8 cellular contexts compared by ENCODE assay signal in genomic region chr4:175560628-175561027, GRCh38.
A peak's percentile ranks its signal among the peaks of the same experiment; 100 is the strongest.
DNase-seq lines count a peak whose midpoint lies in the region; ATAC-seq and TF ChIP-seq lines count a peak whose summit lies in the region.

No MANE protein-coding gene starts in this region.

- H3K4me1 ChIP-seq in smooth muscle cell (ENCODE audit: low read depth), result no peaks in the 10 kb centered on the region

- peak; percentile 5 for DNase-seq in DMS 273 (lab: John Stamatoyannopoulos, UW; ENCODE audit: unreplicated experiment)
- no peak for DNase-seq in DMS 273 treated with DMSO at 0.1 percent for 48 hours (lab: John Stamatoyannopoulos, UW)
- peak; percentile 50 for DNase-seq in NCI-H774 (lab: John Stamatoyannopoulos, UW)
- DNase-seq in epithelial cell of esophagus (ENCODE audit: low read depth), result peak; percentile 47
- DNase-seq in smooth muscle cell (lab: John Stamatoyannopoulos, UW; ENCODE audit: unreplicated experiment), result no peak
- no peak for DNase-seq in activated T-cell treated with anti-CD3 and anti-CD28 coated beads for 4 hours
- no peak for DNase-seq in KG1 (lab: John Stamatoyannopoulos, UW)

- no peak overlapping the region for H3K27ac ChIP-seq in smooth muscle cell (ENCODE audit: low read depth)

- H3K79me2 ChIP-seq in smooth muscle cell (ENCODE audit: low read depth), result no peaks in the 10 kb centered on the region

- TF ChIP-seq CTCF in epithelial cell of esophagus (IDR thresholded peaks at IDR 0.05; ENCODE audit: insufficient read depth, low read depth, low read length, missing control alignments) (peak; percentile 25), smooth muscle cell (IDR thresholded peaks at IDR 0.05; ENCODE audit: borderline replicate concordance, insufficient read depth, poor library complexity, severe bottlenecking) (peak; percentile 39)

- peak overlapping the region; percentile 50 for H2AFZ ChIP-seq in smooth muscle cell (ENCODE audit: low read depth)

- no peaks in the 10 kb centered on the region for H3F3A ChIP-seq in smooth muscle cell (ENCODE audit: low read depth)

- H3K27me3 ChIP-seq in smooth muscle cell (ENCODE audit: low read depth), result no peaks in the 10 kb centered on the region

- no peak overlapping the region for H3K9ac ChIP-seq in smooth muscle cell (ENCODE audit: low read depth)

- ATAC-seq in GM21528 (IDR thresholded peaks at IDR 0.05; ENCODE audit: low FRiP score, unreplicated experiment), result no peak

- no peaks in the 10 kb centered on the region for H3K36me3 ChIP-seq in smooth muscle cell (ENCODE audit: low read depth)

- no peak overlapping the region for H3K4me3 ChIP-seq in epithelial cell of esophagus (ENCODE audit: low read length)
- no peak overlapping the region for H3K4me3 ChIP-seq in smooth muscle cell

- no peaks in the 10 kb centered on the region for H3K9me3 ChIP-seq in smooth muscle cell (replicated peaks; ENCODE audit: low read depth)

- H3K4me2 ChIP-seq in smooth muscle cell, result no peak overlapping the region

- 81% methylated on average over 1 of the region's 1 CpG for WGBS in smooth muscle cell (ENCODE audit: low lambda C conversion rate)

- no peaks in the 10 kb centered on the region for H4K20me1 ChIP-seq in smooth muscle cell (ENCODE audit: low read depth)

Comparison
In these comparisons a context has a peak if more than half of its experiments do, and no peak if none do; other contexts are left out.
1. DNase-seq: peak in DMS 273 (single experiment), NCI-H774 (single experiment) and epithelial cell of esophagus (single experiment); none in DMS 273 treated with DMSO at 0.1 percent for 48 hours (single experiment), smooth muscle cell (single experiment), activated T-cell treated with anti-CD3 and anti-CD28 coated beads for 4 hours (single experiment) and KG1 (single experiment).